ENCODE assay signal across 8 cellular contexts in genomic region chr3:16319307-16319706, GRCh38. TPM values are rescaled to one million over a fixed set of nuclear protein-coding genes. Genes with fewer than 3 reads are reported as not detected.
DNase-seq lines count a peak whose midpoint lies in the region; ATAC-seq, FAIRE-seq and TF ChIP-seq lines count a peak whose summit lies in the region.

No MANE protein-coding gene starts in this region.

- ATAC-seq in activated naive CD4-positive, alpha-beta T cell treated with anti-CD3 and anti-CD28 coated beads, Interleukin-2, amount 50 U/mL, for 72 hours, result peak; percentile 89 to 93

- H3K27ac Mint-ChIP-seq in activated naive CD4-positive, alpha-beta T cell treated with anti-CD3 and anti-CD28 coated beads, Interleukin-2, amount 50 U/mL, for 72 hours, result peak overlapping the region; percentile 73 to 97
- peak overlapping the region; percentile 35 for H3K27ac Mint-ChIP-seq in neural crest cell (ENCODE audit: unreplicated experiment)

- TF ChIP-seq POLR2A in GM12891 (IDR thresholded peaks at IDR 0.05; ENCODE audit: low read depth, low read length), result no peak

- H3K36me3 Mint-ChIP-seq in activated naive CD4-positive, alpha-beta T cell treated with anti-CD3 and anti-CD28 coated beads, Interleukin-2, amount 50 U/mL, for 72 hours, result peaks cover 38 to 55% of the 10 kb centered on the region in 2 donors
- no peaks in the 10 kb centered on the region for H3K36me3 Mint-ChIP-seq in neural crest cell (ENCODE audit: low read depth)

- H3K4me3 Mint-ChIP-seq in neural crest cell, result no peak overlapping the region

- peak; percentile 45 for TF ChIP-seq CTCF in neural crest cell (conservative IDR thresholded peaks at IDR 0.05)

- peak; percentile 58 for FAIRE-seq in GM12891 (lab: Jason Lieb, UNC)

- H3K4me1 Mint-ChIP-seq in neural crest cell, result no peaks in the 10 kb centered on the region

- no peaks in the 10 kb centered on the region for H3K27me3 Mint-ChIP-seq in neural crest cell (ENCODE audit: low read depth)

- peak; percentile 34 for DNase-seq in GM12891 (ENCODE audit: insufficient read length, low spot score)
- DNase-seq in SKM-1 treated with dmso at 0.1 percent for 144 hours (lab: John Stamatoyannopoulos, UW; ENCODE audit: unreplicated experiment), result peak; percentile 23
- peak; percentile 78 to 85 for DNase-seq in activated naive CD4-positive, alpha-beta T cell treated with anti-CD3 and anti-CD28 coated beads, Interleukin-2, amount 50 U/mL, for 72 hours (ENCODE audit: low spot score in 2 of 2)
- no peak for DNase-seq in neural crest cell (ENCODE audit: low read depth, low spot score)
- no peak for DNase-seq in nucleus accumbens (lab: John Stamatoyannopoulos, UW)
- DNase-seq in NCI-H2171 treated with DMSO at 0.1 percent for 48 hours (lab: John Stamatoyannopoulos, UW), result no peak
- DNase-seq in NCI-H1092 (lab: John Stamatoyannopoulos, UW), result no peak
- no peak for DNase-seq in NCI-H146 (lab: John Stamatoyannopoulos, UW)

- no peaks in the 10 kb centered on the region for H3K9me3 Mint-ChIP-seq in activated naive CD4-positive, alpha-beta T cell treated with anti-CD3 and anti-CD28 coated beads, Interleukin-2, amount 50 U/mL, for 72 hours
- H3K9me3 Mint-ChIP-seq in neural crest cell, result no peaks in the 10 kb centered on the region

TF ChIP-seq in GM12891, 5 proteins besides CTCF, POLR2A, EP300 and RAD21:
- no peak for TF ChIP-seq POU2F2 (IDR thresholded peaks at IDR 0.05; ENCODE audit: low read depth, low read length)
- TF ChIP-seq TAF1 (IDR thresholded peaks at IDR 0.05; ENCODE audit: low read depth, low read length), result no peak
- TF ChIP-seq POLR2AphosphoS5 (IDR thresholded peaks at IDR 0.05; ENCODE audit: low read depth, low read length), result no peak
- TF ChIP-seq PAX5 (IDR thresholded peaks at IDR 0.05; ENCODE audit: insufficient read depth, low read length, severe bottlenecking), result no peak
- TF ChIP-seq SPI1 (IDR thresholded peaks at IDR 0.05; ENCODE audit: low read depth, low read length), result no peak
TF ChIP-seq in GM12891: peak in this region for 0.

RNA-seq across cellular contexts. Expression of gene OXNAD1, which starts 54.3 kb away (rescaled TPM):
- 9.0 TPM for polyA plus RNA-seq in GM12891 (2012; ENCODE audit: low read depth, missing spikeins)
- total RNA-seq in activated naive CD4-positive, alpha-beta T cell treated with anti-CD3 and anti-CD28 coated beads, Interleukin-2, amount 50 U/mL, for 72 hours, result 10 to 100 TPM; 47.7 to 53.9 TPM
- total RNA-seq in neural crest cell, result 17.0 and 17.4 TPM in 2 replicates

RNA-seq across cellular contexts. Expression of gene DPH3, which starts 54.6 kb away (rescaled TPM):
- polyA plus RNA-seq in GM12891 (2012; ENCODE audit: low read depth, missing spikeins), result 11.6 TPM
- 10 to 100 TPM; 15.2 to 23.9 TPM for total RNA-seq in activated naive CD4-positive, alpha-beta T cell treated with anti-CD3 and anti-CD28 coated beads, Interleukin-2, amount 50 U/mL, for 72 hours
- total RNA-seq in neural crest cell, result 31.9 and 32.1 TPM in 2 replicates

Comparison
In these comparisons a context has a peak if more than half of its experiments do, and no peak if none do; other contexts are left out.
1. DNase-seq: peak in GM12891 (single experiment), SKM-1 treated with dmso at 0.1 percent for 144 hours (single experiment) and activated naive CD4-positive, alpha-beta T cell treated with anti-CD3 and anti-CD28 coated beads, Interleukin-2, amount 50 U/mL, for 72 hours (2 of 2); none in neural crest cell (single experiment), nucleus accumbens (0 of 56), NCI-H2171 treated with DMSO at 0.1 percent for 48 hours (single experiment), NCI-H1092 (single experiment) and NCI-H146 (single experiment).